ENCODE assay signal across 19 cellular contexts in the genomic region with DNA sequence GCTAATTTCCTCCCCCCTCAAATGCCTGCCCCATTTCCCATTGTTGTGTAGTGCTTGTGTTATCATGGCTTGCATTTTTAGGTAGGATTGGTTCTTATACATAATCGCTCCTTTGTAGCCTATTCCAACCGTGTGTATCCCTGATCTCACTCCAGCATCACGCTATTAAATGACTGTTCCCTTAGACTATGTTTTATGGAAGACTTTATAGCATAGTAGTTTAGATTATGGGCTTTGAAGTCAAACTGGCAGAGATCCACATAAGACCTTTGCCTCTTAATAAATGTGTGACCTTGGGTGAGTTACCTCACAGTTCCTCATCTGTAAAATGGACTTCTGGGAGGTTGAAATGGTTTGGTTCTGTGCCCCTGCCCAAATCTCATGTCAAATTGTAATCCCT. TPM values are rescaled to one million over a fixed set of nuclear protein-coding genes. Genes with fewer than 3 reads are reported as not detected.
DNase-seq lines count a peak whose midpoint lies in the region; ATAC-seq, FAIRE-seq and TF ChIP-seq lines count a peak whose summit lies in the region.
"Had no signal": no experiment of that assay in that cellular context is flagged by ENCODE, and none has a peak within 500 bp of the region (broad histone marks: within the 10 kb centered on the region; RNA-seq: fewer than 3 reads in every experiment).

No MANE protein-coding gene starts in this region.

- no peak overlapping the region for H3K9ac ChIP-seq in neural progenitor cell
- H3K9ac ChIP-seq: GM23248 had no signal

- no peak overlapping the region for H3K4me2 ChIP-seq in neural progenitor cell

- no peaks in the 10 kb centered on the region for H3K36me3 ChIP-seq in CD8-positive, alpha-beta T cell (ENCODE audit: insufficient read depth, low read length)
- H3K36me3 ChIP-seq in lung (ENCODE audit: control insufficient read depth in 2 of 2, insufficient read depth in 2 of 2, low read length in 2 of 2) (peaks cover 3 to 4% of the 10 kb centered on the region in 2 donors), neural progenitor cell (no peaks in the 10 kb centered on the region)

- no peak overlapping the region for H3K4me3 ChIP-seq in CD8-positive, alpha-beta T cell (ENCODE audit: low read depth, low read length)
- no peak overlapping the region for H3K4me3 ChIP-seq in lung
- no peak overlapping the region for H3K4me3 ChIP-seq in neural progenitor cell
- H3K4me3 ChIP-seq: GM23248, SJCRH30 had no signal

- H3K27me3 ChIP-seq in CD8-positive, alpha-beta T cell (ENCODE audit: insufficient read depth, low read length), result no peaks in the 10 kb centered on the region
- no peaks in the 10 kb centered on the region for H3K27me3 ChIP-seq in lung (ENCODE audit: control insufficient read depth, insufficient read depth)
- no peaks in the 10 kb centered on the region for H3K27me3 ChIP-seq in neural progenitor cell
- H3K27me3 ChIP-seq: SJCRH30 had no signal

- H3K27me3 Mint-ChIP-seq in CD8-positive, alpha-beta T cell (ENCODE audit: low read depth), result no peaks in the 10 kb centered on the region
- H3K27me3 Mint-ChIP-seq in T-helper 17 cell, result no peaks in the 10 kb centered on the region
- H3K27me3 Mint-ChIP-seq in neural progenitor cell (ENCODE audit: insufficient read depth, low read depth), result peaks cover 8% of the 10 kb centered on the region
- no peaks in the 10 kb centered on the region for H3K27me3 Mint-ChIP-seq in progenitor cell of endocrine pancreas
- H3K27me3 Mint-ChIP-seq: CD4-positive, alpha-beta memory T cell had no signal

- H2AFZ ChIP-seq in neural progenitor cell (replicated peaks), result no peak overlapping the region
- H2AFZ ChIP-seq: GM23248 had no signal

- H3F3A ChIP-seq in neural progenitor cell (ENCODE audit: low read depth), result peaks cover 3% of the 10 kb centered on the region

- peaks cover 14% of the 10 kb centered on the region for H3K4me1 ChIP-seq in CD8-positive, alpha-beta T cell (ENCODE audit: insufficient read depth, low read length)
- peaks cover 0 to 6% of the 10 kb centered on the region in 2 donors for H3K4me1 ChIP-seq in lung (ENCODE audit: control insufficient read depth in 2 of 2, insufficient read depth in 2 of 2, low read length in 2 of 2)
- no peaks in the 10 kb centered on the region for H3K4me1 ChIP-seq in neural progenitor cell
- H3K4me1 ChIP-seq: SJCRH30 had no signal

- intact Hi-C loops in CD8-positive, alpha-beta T cell (cut with DNase I, micrococcal nuclease), result no loop called here

- POLR2A ChIA-PET in CD8-positive, alpha-beta T cell (lab: Charles Lee), result no interaction called here

- H3K4me1 Mint-ChIP-seq in CD8-positive, alpha-beta T cell (ENCODE audit: low read depth), result peaks cover 28% of the 10 kb centered on the region
- H3K4me1 Mint-ChIP-seq in T-helper 17 cell, result peaks cover 9% of the 10 kb centered on the region
- peaks cover 10% of the 10 kb centered on the region for H3K4me1 Mint-ChIP-seq in neural progenitor cell
- peaks cover 3% of the 10 kb centered on the region for H3K4me1 Mint-ChIP-seq in progenitor cell of endocrine pancreas (ENCODE audit: low read depth)

- H3K9me3 Mint-ChIP-seq in CD8-positive, alpha-beta T cell, result peaks cover 4% of the 10 kb centered on the region
- H3K9me3 Mint-ChIP-seq in neural progenitor cell (peaks cover 12% of the 10 kb centered on the region), progenitor cell of endocrine pancreas (ENCODE audit: low read depth) (peaks cover 12% of the 10 kb centered on the region)

- H3K4me3 Mint-ChIP-seq in CD8-positive, alpha-beta T cell, result no peak overlapping the region
- H3K4me3 Mint-ChIP-seq in T-helper 17 cell (no peak overlapping the region), neural progenitor cell (no peak overlapping the region), progenitor cell of endocrine pancreas (ENCODE audit: low read depth) (no peak overlapping the region)
- H3K4me3 Mint-ChIP-seq: CD4-positive, alpha-beta memory T cell had no signal

- H4K20me1 ChIP-seq in neural progenitor cell (ENCODE audit: low read depth), result no peaks in the 10 kb centered on the region

- 94 to 97% methylated on average over 3 of the region's 3 CpGs for WGBS in lung, 2 donors

- H3K27ac ChIP-seq in CD8-positive, alpha-beta T cell (ENCODE audit: low read depth, low read length), result no peak overlapping the region
- H3K27ac ChIP-seq in lung (ENCODE audit: low read depth in 1 of 2, low read length in 1 of 2), result no peak overlapping the region
- H3K27ac ChIP-seq in neural progenitor cell, result no peak overlapping the region
- H3K27ac ChIP-seq: GM23248, RWPE1, SJCRH30 had no signal

- TF ChIP-seq CTCF in CD8-positive, alpha-beta T cell (IDR thresholded peaks at IDR 0.05), result no peak
- no peak for TF ChIP-seq CTCF in lung (IDR thresholded peaks at IDR 0.05; ENCODE audit: control extremely low read depth, extremely low read depth)
- TF ChIP-seq CTCF in neural progenitor cell (IDR thresholded peaks at IDR 0.05), result no peak
- TF ChIP-seq CTCF in progenitor cell of endocrine pancreas (IDR thresholded peaks at IDR 0.05; ENCODE audit: unreplicated experiment), result no peak

- peak overlapping the region; percentile 24 for H3K27ac Mint-ChIP-seq in CD8-positive, alpha-beta T cell
- peak overlapping the region; percentile 14 for H3K27ac Mint-ChIP-seq in T-helper 17 cell
- H3K27ac Mint-ChIP-seq in neural progenitor cell, result peak overlapping the region; percentile 8
- H3K27ac Mint-ChIP-seq in progenitor cell of endocrine pancreas, result no peak overlapping the region

- no peak for ATAC-seq in CD8-positive, alpha-beta T cell
- ATAC-seq in T-helper 17 cell, result no peak
- ATAC-seq in lung (ENCODE audit: insufficient read depth, low FRiP score), result no peak

- CTCF ChIA-PET in CD8-positive, alpha-beta T cell (lab: Charles Lee), result no interaction called here

- H3K9me3 ChIP-seq in CD8-positive, alpha-beta T cell (ENCODE audit: low read length), result no peaks in the 10 kb centered on the region
- no peaks in the 10 kb centered on the region for H3K9me3 ChIP-seq in T-helper 17 cell (ENCODE audit: control insufficient read depth, low read length, poor library complexity, severe bottlenecking)
- peaks cover 0 to 1% of the 10 kb centered on the region in 2 donors for H3K9me3 ChIP-seq in lung (ENCODE audit: control insufficient read depth in 2 of 2, insufficient read depth in 1 of 2, low read length in 1 of 2)
- peaks cover 3% of the 10 kb centered on the region for H3K9me3 ChIP-seq in neural progenitor cell (ENCODE audit: low read depth)
- H3K9me3 ChIP-seq: SJCRH30 had no signal

- peaks cover 21% of the 10 kb centered on the region for H3K36me3 Mint-ChIP-seq in CD8-positive, alpha-beta T cell
- H3K36me3 Mint-ChIP-seq in T-helper 17 cell (ENCODE audit: low read depth), result peaks cover 3% of the 10 kb centered on the region
- peaks cover 25% of the 10 kb centered on the region for H3K36me3 Mint-ChIP-seq in neural progenitor cell
- peaks cover 22% of the 10 kb centered on the region for H3K36me3 Mint-ChIP-seq in progenitor cell of endocrine pancreas (ENCODE audit: insufficient read depth)

- TF ChIP-seq POLR2A in GM12892 (IDR thresholded peaks at IDR 0.05; ENCODE audit: low read depth, low read length), result no peak

- no peak for FAIRE-seq in GM12892 (lab: Jason Lieb, UNC)
- FAIRE-seq: D721Med, GM18507 had no signal

- DNase-seq in CD8-positive, alpha-beta T cell, result no peak
- DNase-seq in T-helper 17 cell, result no peak
- DNase-seq in lung (ENCODE audit: low spot score), result peak; percentile 1
- DNase-seq in neural progenitor cell (ENCODE audit: low spot score), result no peak
- DNase-seq in GDM1 (lab: John Stamatoyannopoulos, UW), result no peak
- no peak for DNase-seq in GM12892 (ENCODE audit: insufficient read length)
- DNase-seq in progenitor cell of endocrine pancreas (ENCODE audit: low spot score, unreplicated experiment), result no peak
- DNase-seq: CD4-positive, alpha-beta memory T cell; DMS79 treated with DMSO at 0.1 percent for 48 hours; GM23248; HCEC 1CT; NCI-H1417 treated with DMSO at 0.1 percent for 48 hours; NCI-H1930; NCI-H2171 treated with DMSO at 0.1 percent for 48 hours; NCI-H446 treated with DMSO at 0.1 percent for 48 hours; SJCRH30 had no signal

- H3K79me2 ChIP-seq in neural progenitor cell (ENCODE audit: low read depth), result peaks cover 13% of the 10 kb centered on the region

RNA-seq across cellular contexts. Expression of gene RABGEF1, which starts 5.4 kb away (rescaled TPM):
- total RNA-seq in CD8-positive, alpha-beta T cell, result 10 to 100 TPM; 34.5 to 38.5 TPM
- 10 to 100 TPM; 24.4 to 28.3 TPM for total RNA-seq in T-helper 17 cell
- total RNA-seq in lung, result 10 to 100 TPM; 19.9 to 27.3 TPM
- 10 to 100 TPM in 1 of 2 donors, 1 to 10 TPM in 1; 9.3 to 17.9 TPM for polyA plus RNA-seq in lung
- total RNA-seq in neural progenitor cell (ENCODE audit: low replicate concordance), result 26.5 and 36.5 TPM in 2 replicates
- polyA plus RNA-seq in GM12892 (2012; ENCODE audit: missing spikeins), result 24.2 TPM
- 18.6 and 19.4 TPM in 2 replicates for total RNA-seq in progenitor cell of endocrine pancreas
